2 cellular contexts compared by ENCODE assay signal in genomic region chr4:163701915-163702314, GRCh38.
TF ChIP-seq lines count a peak whose summit lies in the region.

No MANE protein-coding gene starts in this region.

TF ChIP-seq in H1, 55 proteins besides CTCF, POLR2A, EP300 and RAD21 (continued from another document):
- no peak for TF ChIP-seq ATF2 (IDR thresholded peaks at IDR 0.05; ENCODE audit: low read length)
- no peak for TF ChIP-seq SRF (IDR thresholded peaks at IDR 0.05; ENCODE audit: low read depth, low read length)
- no peak for TF ChIP-seq EZH2 (IDR thresholded peaks at IDR 0.05; ENCODE audit: low read depth, low read length, severe bottlenecking)
- TF ChIP-seq HDAC2 (IDR thresholded peaks at IDR 0.05; ENCODE audit: borderline replicate concordance in 1 of 2, low read depth in 2 of 2, low read length in 2 of 2), result no peak
- no peak for TF ChIP-seq CHD1 (IDR thresholded peaks at IDR 0.05; ENCODE audit: low read depth, low read length)
- TF ChIP-seq HDAC6 (IDR thresholded peaks at IDR 0.05; ENCODE audit: low read depth, low read length), result no peak
- TF ChIP-seq FOSL1 (IDR thresholded peaks at IDR 0.05; ENCODE audit: insufficient read depth, low read depth, low read length), result no peak
- TF ChIP-seq MAFK (IDR thresholded peaks at IDR 0.05; ENCODE audit: low read depth, low read length), result no peak
- TF ChIP-seq CHD7 (IDR thresholded peaks at IDR 0.05; ENCODE audit: insufficient replicate concordance, low read length), result no peak
- TF ChIP-seq RBBP5 (IDR thresholded peaks at IDR 0.05; ENCODE audit: borderline replicate concordance, low read depth, low read length), result no peak
- TF ChIP-seq YY1 (IDR thresholded peaks at IDR 0.05; ENCODE audit: low read depth, low read length), result no peak
- TF ChIP-seq CREB1 (IDR thresholded peaks at IDR 0.05), result no peak
- TF ChIP-seq POU5F1 (IDR thresholded peaks at IDR 0.05; ENCODE audit: low read depth, low read length), result no peak
- no peak for TF ChIP-seq TAF1 (IDR thresholded peaks at IDR 0.05; ENCODE audit: low read depth, low read length)
- no peak for TF ChIP-seq JUN (IDR thresholded peaks at IDR 0.05; ENCODE audit: low read depth, low read length)

TF ChIP-seq in GM23338, 12 proteins besides CTCF, POLR2A, EP300 and RAD21:
- no peak for TF ChIP-seq ETS1 (IDR thresholded peaks at IDR 0.05)
